ENCODE assay signal across 13 cellular contexts in genomic region chr11:35174666-35175065, GRCh38. TPM values are rescaled to one million over a fixed set of nuclear protein-coding genes. Genes with fewer than 3 reads are reported as not detected.
DNase-seq lines count a peak whose midpoint lies in the region; ATAC-seq and TF ChIP-seq lines count a peak whose summit lies in the region.
"Had no signal": no experiment of that assay in that cellular context is flagged by ENCODE, and none has a peak within 500 bp of the region (broad histone marks: within the 10 kb centered on the region; RNA-seq: fewer than 3 reads in every experiment).

No MANE protein-coding gene starts in this region.

- H3K27me3 ChIP-seq in thymus (ENCODE audit: control insufficient read depth, insufficient read depth) (no peaks in the 10 kb centered on the region), BE2C (no peaks in the 10 kb centered on the region)

- 71% methylated on average over 3 of the region's 3 CpGs for WGBS in thymus

- H3K27ac Mint-ChIP-seq in activated CD4-positive, alpha-beta T cell treated with anti-CD3 and anti-CD28 coated beads for 36 hours, result peak overlapping the region; percentile 83
- H3K27ac Mint-ChIP-seq in activated CD4-positive, alpha-beta memory T cell treated with anti-CD3 and anti-CD28 coated beads for 36 hours, result peak overlapping the region; percentile 82
- H3K27ac Mint-ChIP-seq in mesothelial cell of epicardium, result no peak overlapping the region

- H3K36me3 ChIP-seq in thymus (ENCODE audit: control insufficient read depth, insufficient read depth) (peaks cover 5% of the 10 kb centered on the region), BE2C (no peaks in the 10 kb centered on the region)

- TF ChIP-seq CTCF in mesothelial cell of epicardium (IDR thresholded peaks at IDR 0.05; ENCODE audit: unreplicated experiment) (no peak), BE2C (IDR thresholded peaks at IDR 0.05; ENCODE audit: low read depth, low read length) (no peak)

- H3K4me1 Mint-ChIP-seq in activated CD4-positive, alpha-beta T cell treated with anti-CD3 and anti-CD28 coated beads for 36 hours, result peaks cover 97% of the 10 kb centered on the region
- peaks cover 95% of the 10 kb centered on the region for H3K4me1 Mint-ChIP-seq in activated CD4-positive, alpha-beta memory T cell treated with anti-CD3 and anti-CD28 coated beads for 36 hours (ENCODE audit: low read depth)
- H3K4me1 Mint-ChIP-seq in mesothelial cell of epicardium, result no peaks in the 10 kb centered on the region

- no peak overlapping the region for H3K4me3 ChIP-seq in thymus (ENCODE audit: low read length)
- H3K4me3 ChIP-seq in BE2C (ENCODE audit: low read depth, low read length), result no peak overlapping the region

- POLR2A ChIA-PET in activated CD4-positive, alpha-beta T cell treated with anti-CD3 and anti-CD28 coated beads for 36 hours (lab: Charles Lee), result interaction anchor here (1.2 to 1.6 kb wide), 3 partner anchors 9 to 31 kb away, joined by 3 to 6 read pairs (median 3); no protein-coding TSS in a partner anchor
- POLR2A ChIA-PET in activated CD4-positive, alpha-beta memory T cell treated with anti-CD3 and anti-CD28 coated beads for 36 hours (lab: Charles Lee), result interaction anchor here (0.8 to 2.3 kb wide), 7 partner anchors 8 to 30 kb away, joined by 3 to 24 read pairs (median 4); no protein-coding TSS in a partner anchor

- CTCF ChIA-PET in activated CD4-positive, alpha-beta T cell treated with anti-CD3 and anti-CD28 coated beads for 36 hours (lab: Charles Lee), result interaction anchor here (1.1 to 1.9 kb wide), 5 partner anchors 9 to 248 kb away, joined by 4 to 7 read pairs (median 5); no protein-coding TSS in a partner anchor
- CTCF ChIA-PET in activated CD4-positive, alpha-beta memory T cell treated with anti-CD3 and anti-CD28 coated beads for 36 hours (lab: Charles Lee), result interaction anchor here (0.6 to 1.4 kb wide), 5 partner anchors 11 to 64 kb away, joined by 3 to 5 read pairs (median 3); no protein-coding TSS in a partner anchor

- H3K4me3 Mint-ChIP-seq in activated CD4-positive, alpha-beta T cell treated with anti-CD3 and anti-CD28 coated beads for 36 hours, result no peak overlapping the region
- no peak overlapping the region for H3K4me3 Mint-ChIP-seq in activated CD4-positive, alpha-beta memory T cell treated with anti-CD3 and anti-CD28 coated beads for 36 hours
- no peak overlapping the region for H3K4me3 Mint-ChIP-seq in mesothelial cell of epicardium

- peaks cover 36% of the 10 kb centered on the region for H3K4me1 ChIP-seq in thymus (ENCODE audit: control insufficient read depth, insufficient read depth, low read length)
- H3K4me1 ChIP-seq in BE2C, result no peaks in the 10 kb centered on the region

- peak overlapping the region; percentile 68 for H3K27ac ChIP-seq in thymus (ENCODE audit: low read depth)

- ATAC-seq in activated CD4-positive, alpha-beta T cell treated with anti-CD3 and anti-CD28 coated beads for 36 hours, result no peak

- H3K9me3 Mint-ChIP-seq in activated CD4-positive, alpha-beta T cell treated with anti-CD3 and anti-CD28 coated beads for 36 hours (ENCODE audit: low read depth), result no peaks in the 10 kb centered on the region
- H3K9me3 Mint-ChIP-seq in activated CD4-positive, alpha-beta memory T cell treated with anti-CD3 and anti-CD28 coated beads for 36 hours, result no peaks in the 10 kb centered on the region
- no peaks in the 10 kb centered on the region for H3K9me3 Mint-ChIP-seq in mesothelial cell of epicardium

- H3K9me3 ChIP-seq in thymus (ENCODE audit: control insufficient read depth), result no peaks in the 10 kb centered on the region
- H3K9me3 ChIP-seq in BE2C, result no peaks in the 10 kb centered on the region

- H3K27me3 Mint-ChIP-seq in activated CD4-positive, alpha-beta T cell treated with anti-CD3 and anti-CD28 coated beads for 36 hours, result no peaks in the 10 kb centered on the region
- no peaks in the 10 kb centered on the region for H3K27me3 Mint-ChIP-seq in activated CD4-positive, alpha-beta memory T cell treated with anti-CD3 and anti-CD28 coated beads for 36 hours
- peaks cover 2% of the 10 kb centered on the region for H3K27me3 Mint-ChIP-seq in mesothelial cell of epicardium (ENCODE audit: low read depth)

- intact Hi-C loops in activated CD4-positive, alpha-beta T cell treated with anti-CD3 and anti-CD28 coated beads for 36 hours (cut with DNase I, micrococcal nuclease), result loop anchor here (5.0 to 10.0 kb wide), 4 partner anchors 520 to 1282 kb away; partner anchors contain the start of gene LMO2 (in 1 of the 2)
- intact Hi-C loops in activated CD4-positive, alpha-beta memory T cell treated with anti-CD3 and anti-CD28 coated beads for 36 hours (cut with micrococcal nuclease), result loop anchor here (5.0 kb wide), 1 partner anchor 257 kb away; the partner anchor contains the start of genes APIP and PDHX

- H3K36me3 Mint-ChIP-seq in activated CD4-positive, alpha-beta T cell treated with anti-CD3 and anti-CD28 coated beads for 36 hours (ENCODE audit: low read depth), result peaks cover 74% of the 10 kb centered on the region
- H3K36me3 Mint-ChIP-seq in activated CD4-positive, alpha-beta memory T cell treated with anti-CD3 and anti-CD28 coated beads for 36 hours, result peaks cover 63% of the 10 kb centered on the region
- no peaks in the 10 kb centered on the region for H3K36me3 Mint-ChIP-seq in mesothelial cell of epicardium

- DNase-seq in activated CD4-positive, alpha-beta T cell treated with anti-CD3 and anti-CD28 coated beads for 36 hours, result no peak
- no peak for DNase-seq in activated CD4-positive, alpha-beta T cell treated with anti-CD3 and anti-CD28 coated beads for 1 hour
- DNase-seq in activated CD4-positive, alpha-beta memory T cell treated with anti-CD3 and anti-CD28 coated beads for 36 hours, result no peak
- peak; percentile 21 for DNase-seq in glomerular visceral epithelial cell (ENCODE audit: extremely low spot score)
- DNase-seq in mesothelial cell of epicardium (ENCODE audit: low spot score in 2 of 2, unreplicated experiment in 2 of 2), result no peak
- no peak for DNase-seq in NCI-H774 (lab: John Stamatoyannopoulos, UW)
- no peak for DNase-seq in BE2C
- DNase-seq: 8988T; activated CD4-positive, alpha-beta T cell treated with anti-CD3 and anti-CD28 coated beads, Interleukin-2, amount 50 U/mL, for 48 hours; NCI-H524; posterior cingulate gyrus; substantia nigra had no signal

RNA-seq across cellular contexts. Expression of gene CD44, which starts 35.7 kb away (rescaled TPM):
- total RNA-seq in activated CD4-positive, alpha-beta T cell treated with anti-CD3 and anti-CD28 coated beads for 36 hours, result 100 to 1,000 TPM; 357 to 435 TPM
- total RNA-seq in activated CD4-positive, alpha-beta memory T cell treated with anti-CD3 and anti-CD28 coated beads for 36 hours, result 100 to 1,000 TPM; 440 to 442 TPM
- 78.7 TPM for polyA plus RNA-seq in thymus
- total RNA-seq in mesothelial cell of epicardium, result 1.7 to 2.9 TPM (median 1.9 TPM) in 3 replicates
- polyA plus RNA-seq in BE2C (2012; ENCODE audit: insufficient read depth, insufficient read length, low read depth), result 24.4 TPM

Comparison
In these comparisons a context has a peak if more than half of its experiments do, and no peak if none do; other contexts are left out.
1. RNA of gene CD44, which starts 35.7 kb away (total RNA-seq): 440 to 442 TPM in activated CD4-positive, alpha-beta memory T cell treated with anti-CD3 and anti-CD28 coated beads for 36 hours and 357 to 435 TPM in activated CD4-positive, alpha-beta T cell treated with anti-CD3 and anti-CD28 coated beads for 36 hours; 1.7 to 2.9 TPM in mesothelial cell of epicardium; every median in the first group is over 10 times any median in the second.